Comparison of ENCODE assay signal across 20 cellular contexts in the genomic region with DNA sequence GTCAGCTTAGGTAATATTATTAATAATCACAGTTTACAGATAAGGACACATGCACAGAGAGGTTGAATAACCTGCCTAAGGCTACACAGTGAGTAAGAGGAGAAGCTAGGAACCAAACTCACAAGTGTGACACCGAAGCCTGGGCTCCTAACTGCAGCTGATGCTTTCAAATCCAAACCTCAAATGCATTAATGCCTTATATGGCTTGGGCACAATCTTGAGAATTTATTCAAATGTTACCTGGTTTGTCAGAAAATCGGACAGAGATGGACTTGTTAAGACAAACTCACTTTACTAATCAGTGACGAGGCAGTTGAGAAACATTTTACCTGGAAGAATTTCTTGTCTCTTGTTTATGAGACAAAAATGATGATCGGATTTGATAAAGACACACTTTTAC. TPM values are rescaled to one million over a fixed set of nuclear protein-coding genes. Genes with fewer than 3 reads are reported as not detected.
DNase-seq lines count a peak whose midpoint lies in the region; ATAC-seq and TF ChIP-seq lines count a peak whose summit lies in the region.
"Had no signal": no experiment of that assay in that cellular context is flagged by ENCODE, and none has a peak within 500 bp of the region (broad histone marks: within the 10 kb centered on the region; RNA-seq: fewer than 3 reads in every experiment).

No MANE protein-coding gene starts in this region.

- H3F3A ChIP-seq in PC-3 (ENCODE audit: low read length, unreplicated experiment) = peaks cover 43% of the 10 kb centered on the region

- H2AFZ ChIP-seq in PC-3 (ENCODE audit: low read length) = no peak overlapping the region
- no peak overlapping the region for H2AFZ ChIP-seq in mesenchymal stem cell (ENCODE audit: low read depth, low read length)

- 96% methylated on average over 2 of the region's 4 CpGs for WGBS in mesenchymal stem cell
- 95 to 97% methylated on average over 4 of the region's 4 CpGs for WGBS in thyroid gland, 2 donors

- peaks cover 68% of the 10 kb centered on the region for H3K79me2 ChIP-seq in PC-3 (ENCODE audit: low read length)

- H3K36me3 ChIP-seq in CD4-positive, alpha-beta memory T cell (ENCODE audit: insufficient read depth, low read length) = no peaks in the 10 kb centered on the region
- H3K36me3 ChIP-seq in PC-3 (ENCODE audit: low read depth, low read length) = peaks cover 47% of the 10 kb centered on the region
- peaks cover 7 to 23% of the 10 kb centered on the region in 2 experiments for H3K36me3 ChIP-seq in mesenchymal stem cell (ENCODE audit: control insufficient read depth in 1 of 2, insufficient read depth in 2 of 2, low read depth in 1 of 2, low read length in 2 of 2)
- H3K36me3 ChIP-seq in thyroid gland = no peaks in the 10 kb centered on the region
- H3K36me3 ChIP-seq: HAP-1 had no signal

- intact Hi-C loops in CD4-positive, alpha-beta memory T cell (cut with micrococcal nuclease) = no loop called here
- intact Hi-C loops in PC-3 (cut with micrococcal nuclease) = no loop called here
- intact Hi-C loops in thyroid gland (cut with DNase I) = no loop called here
- intact Hi-C loops in posterior vena cava (cut with DNase I) = loop anchor here in 1 of 2 donors (10.0 kb wide), 1 partner anchor 48 kb away; no protein-coding TSS in a partner anchor

- CTCF ChIA-PET in CD4-positive, alpha-beta memory T cell (lab: Charles Lee; ENCODE audit: partially characterized antibody) = no interaction called here
- CTCF ChIA-PET in PC-3 (lab: Charles Lee) = no interaction called here

- peak overlapping the region in 5 of 7 donors; percentile 0 to 88 (median 39) for H3K27ac Mint-ChIP-seq in CD4-positive, alpha-beta memory T cell
- peak overlapping the region; percentile 86 to 87 for H3K27ac Mint-ChIP-seq in effector memory CD8-positive, alpha-beta T cell
- H3K27ac Mint-ChIP-seq: B cell had no signal

- H3K9me2 ChIP-seq in PC-3 (replicated peaks; ENCODE audit: low read length) = no peaks in the 10 kb centered on the region

- H4K8ac ChIP-seq in mesenchymal stem cell (ENCODE audit: low read length) = no peak overlapping the region

- no peak overlapping the region for H3K27ac ChIP-seq in CD4-positive, alpha-beta memory T cell (ENCODE audit: low read depth, low read length)
- peak overlapping the region; percentile 93 for H3K27ac ChIP-seq in PC-3 (ENCODE audit: low read length)
- H3K27ac ChIP-seq in mesenchymal stem cell (ENCODE audit: low read length, poor library complexity, severe bottlenecking) = peak overlapping the region; percentile 22
- no peak overlapping the region for H3K27ac ChIP-seq in thyroid gland
- H3K27ac ChIP-seq: SK-N-MC had no signal

- peaks cover 30 to 40% (median 35%) of the 10 kb centered on the region in 4 donors for H3K4me1 Mint-ChIP-seq in CD4-positive, alpha-beta memory T cell
- H3K4me1 Mint-ChIP-seq in effector memory CD8-positive, alpha-beta T cell (ENCODE audit: low read depth in 2 of 2) = peaks cover 32 to 39% of the 10 kb centered on the region in 2 donors

- H2BK15ac ChIP-seq in mesenchymal stem cell (ENCODE audit: low read depth, poor library complexity, severe bottlenecking) = no peak overlapping the region

- no peak overlapping the region for H3K4me3 Mint-ChIP-seq in CD4-positive, alpha-beta memory T cell
- no peak overlapping the region for H3K4me3 Mint-ChIP-seq in effector memory CD8-positive, alpha-beta T cell
- H3K4me3 Mint-ChIP-seq: B cell, IgD-negative memory B cell had no signal

- H3K4me1 ChIP-seq in CD4-positive, alpha-beta memory T cell (ENCODE audit: insufficient read depth, low read length) = peaks cover 26% of the 10 kb centered on the region
- H3K4me1 ChIP-seq in PC-3 (ENCODE audit: insufficient read depth, low read length) (peaks cover 86% of the 10 kb centered on the region), mesenchymal stem cell (ENCODE audit: control insufficient read depth, insufficient read depth, low read depth, low read length) (peaks cover 50% of the 10 kb centered on the region), thyroid gland (peaks cover 32 to 34% of the 10 kb centered on the region in 2 donors)
- H3K4me1 ChIP-seq: HAP-1 had no signal

- POLR2A ChIA-PET in CD4-positive, alpha-beta memory T cell (lab: Charles Lee; ENCODE audit: partially characterized antibody) = no interaction called here
- POLR2A ChIA-PET in PC-3 (lab: Charles Lee; ENCODE audit: unreplicated experiment) = no interaction called here

- no peaks in the 10 kb centered on the region for H3K27me3 ChIP-seq in CD4-positive, alpha-beta memory T cell (ENCODE audit: insufficient read depth, low read length)
- H3K27me3 ChIP-seq in PC-3 (ENCODE audit: low read length) = no peaks in the 10 kb centered on the region
- no peaks in the 10 kb centered on the region for H3K27me3 ChIP-seq in mesenchymal stem cell (ENCODE audit: control insufficient read depth in 1 of 2, insufficient read depth in 1 of 2, low read length in 2 of 2)
- H3K27me3 ChIP-seq in thyroid gland = no peaks in the 10 kb centered on the region

- no peak for DNase-seq in CD4-positive, alpha-beta memory T cell
- DNase-seq in PC-3 (peak; percentile 49), mesenchymal stem cell (no peak), thyroid gland (no peak), posterior vena cava (ENCODE audit: low spot score) (no peak), H4 (ENCODE audit: low spot score) (no peak)
- no peak for DNase-seq in effector memory CD8-positive, alpha-beta T cell
- DNase-seq: GF-D8, Kasumi-1, NCI-H1417, NCI-H1694 treated with DMSO at 0.1 percent for 48 hours, NCI-H446, NCI-H526, OCI-M1, SHP77 had no signal

- H2BK5ac ChIP-seq in mesenchymal stem cell (ENCODE audit: low read depth, low read length, poor library complexity, severe bottlenecking) = no peak overlapping the region

- no peaks in the 10 kb centered on the region for H3K9me3 Mint-ChIP-seq in CD4-positive, alpha-beta memory T cell
- H3K9me3 Mint-ChIP-seq in effector memory CD8-positive, alpha-beta T cell = no peaks in the 10 kb centered on the region
- H3K9me3 Mint-ChIP-seq: IgD-negative memory B cell had no signal

- H3K36me3 Mint-ChIP-seq in CD4-positive, alpha-beta memory T cell = peaks cover 6 to 15% of the 10 kb centered on the region in 2 donors
- peaks cover 4% of the 10 kb centered on the region for H3K36me3 Mint-ChIP-seq in effector memory CD8-positive, alpha-beta T cell (ENCODE audit: insufficient read depth)

- no peak for ATAC-seq in PC-3
- no peak for ATAC-seq in effector memory CD8-positive, alpha-beta T cell (replicated peaks)
- ATAC-seq in HG02884 (IDR thresholded peaks at IDR 0.05; ENCODE audit: unreplicated experiment) = no peak

- H3K4ac ChIP-seq in mesenchymal stem cell (ENCODE audit: low read depth in 1 of 2, low read length in 2 of 2) = no peak overlapping the region

- no peaks in the 10 kb centered on the region for H3K9me3 ChIP-seq in CD4-positive, alpha-beta memory T cell (ENCODE audit: control insufficient read depth in 1 of 2, low read length in 2 of 2)
- H3K9me3 ChIP-seq in PC-3 (ENCODE audit: low read length) = no peaks in the 10 kb centered on the region
- no peaks in the 10 kb centered on the region for H3K9me3 ChIP-seq in mesenchymal stem cell (ENCODE audit: control insufficient read depth, low read length)
- no peaks in the 10 kb centered on the region for H3K9me3 ChIP-seq in thyroid gland
- H3K9me3 ChIP-seq: HAP-1 had no signal

- H3K4me2 ChIP-seq in PC-3 (ENCODE audit: low read length) = peak overlapping the region; percentile 59
- H3K4me2 ChIP-seq in mesenchymal stem cell (ENCODE audit: low read length, poor library complexity, severe bottlenecking) = no peak overlapping the region

- no peak overlapping the region for H3K4me3 ChIP-seq in CD4-positive, alpha-beta memory T cell (ENCODE audit: low read length in 2 of 2)
- no peak overlapping the region for H3K4me3 ChIP-seq in PC-3 (ENCODE audit: low read length)
- H3K4me3 ChIP-seq in mesenchymal stem cell (ENCODE audit: insufficient read depth in 1 of 2, low read depth in 1 of 2, low read length in 2 of 2) = no peak overlapping the region
- no peak overlapping the region for H3K4me3 ChIP-seq in thyroid gland (replicated peaks in 1 of 3)
- H3K4me3 ChIP-seq: HAP-1, SK-N-MC had no signal

- no peaks in the 10 kb centered on the region for H3K27me3 Mint-ChIP-seq in CD4-positive, alpha-beta memory T cell
- H3K27me3 Mint-ChIP-seq in effector memory CD8-positive, alpha-beta T cell = no peaks in the 10 kb centered on the region
- H3K27me3 Mint-ChIP-seq: B cell, IgD-negative memory B cell had no signal

- TF ChIP-seq CTCF in PC-3 (conservative IDR thresholded peaks at IDR 0.05; ENCODE audit: low read depth, low read length) = no peak
- no peak for TF ChIP-seq CTCF in thyroid gland (IDR thresholded peaks at IDR 0.05)

- H2BK12ac ChIP-seq in mesenchymal stem cell (ENCODE audit: low read length in 2 of 2) = no peak overlapping the region

- peak overlapping the region; percentile 35 for H2AK5ac ChIP-seq in mesenchymal stem cell (ENCODE audit: low read length, severe bottlenecking)

- H2BK120ac ChIP-seq in mesenchymal stem cell (ENCODE audit: low read depth, low read length) = no peak overlapping the region

- no peak overlapping the region for H3K14ac ChIP-seq in mesenchymal stem cell (ENCODE audit: low read length in 2 of 2)

- no peak for TF ChIP-seq POLR2A in thyroid gland (IDR thresholded peaks at IDR 0.05)

- H4K91ac ChIP-seq in mesenchymal stem cell (ENCODE audit: low read length) = no peak overlapping the region

- H3K18ac ChIP-seq in mesenchymal stem cell (ENCODE audit: low read depth in 1 of 2, low read length in 2 of 2) = no peak overlapping the region

- no peak overlapping the region for H3K23ac ChIP-seq in mesenchymal stem cell (ENCODE audit: low read length in 2 of 2)

- H3K9ac ChIP-seq in PC-3 (ENCODE audit: low read length) = peak overlapping the region; percentile 85
- no peak overlapping the region for H3K9ac ChIP-seq in mesenchymal stem cell (ENCODE audit: low read length)

- H4K20me1 ChIP-seq in PC-3 (ENCODE audit: low read length) = no peaks in the 10 kb centered on the region

- no TSS peak for BruUV-seq in PC-3 (replicated peaks; lab: Mats Ljungman, UMichigan)

- peaks cover 18% of the 10 kb centered on the region for H3K79me1 ChIP-seq in mesenchymal stem cell (replicated peaks; ENCODE audit: low read length, poor library complexity, severe bottlenecking)

RNA-seq across cellular contexts. Expression of a gene that starts 54.7 kb away (rescaled TPM):
- total RNA-seq in CD4-positive, alpha-beta memory T cell = 10 to 100 TPM; 39.0 to 39.5 TPM
- polyA plus RNA-seq in CD4-positive, alpha-beta memory T cell = 10 to 100 TPM; 39.4 to 88.1 TPM
- total RNA-seq in PC-3 (2014; rRNA removed) = 106 and 152 TPM in 2 replicates
- polyA plus RNA-seq in mesenchymal stem cell (2013, experiment 1 of 2) = 137 TPM
- 136 TPM for polyA plus RNA-seq in mesenchymal stem cell (2013, experiment 2 of 2)
- total RNA-seq in thyroid gland = 100 to 1,000 TPM in 3 of 4 donors, 10 to 100 TPM in 1; 66.1 to 130 (median 106) TPM
- 100 to 1,000 TPM in 1 of 2 donors, 10 to 100 TPM in 1; 86.9 to 102 TPM for total RNA-seq in posterior vena cava
- 38.0 and 41.5 TPM in 2 replicates for total RNA-seq in H4 (2014; rRNA removed; shearing (Covaris generic))

Comparison
In these comparisons a context has a peak if more than half of its experiments do, and no peak if none do; other contexts are left out.
1. H3K27ac ChIP-seq: peak in PC-3 (single experiment) and mesenchymal stem cell (single experiment); none in CD4-positive, alpha-beta memory T cell (single experiment) and thyroid gland (0 of 3).